ENCODE assay signal across 14 cellular contexts in the genomic region with DNA sequence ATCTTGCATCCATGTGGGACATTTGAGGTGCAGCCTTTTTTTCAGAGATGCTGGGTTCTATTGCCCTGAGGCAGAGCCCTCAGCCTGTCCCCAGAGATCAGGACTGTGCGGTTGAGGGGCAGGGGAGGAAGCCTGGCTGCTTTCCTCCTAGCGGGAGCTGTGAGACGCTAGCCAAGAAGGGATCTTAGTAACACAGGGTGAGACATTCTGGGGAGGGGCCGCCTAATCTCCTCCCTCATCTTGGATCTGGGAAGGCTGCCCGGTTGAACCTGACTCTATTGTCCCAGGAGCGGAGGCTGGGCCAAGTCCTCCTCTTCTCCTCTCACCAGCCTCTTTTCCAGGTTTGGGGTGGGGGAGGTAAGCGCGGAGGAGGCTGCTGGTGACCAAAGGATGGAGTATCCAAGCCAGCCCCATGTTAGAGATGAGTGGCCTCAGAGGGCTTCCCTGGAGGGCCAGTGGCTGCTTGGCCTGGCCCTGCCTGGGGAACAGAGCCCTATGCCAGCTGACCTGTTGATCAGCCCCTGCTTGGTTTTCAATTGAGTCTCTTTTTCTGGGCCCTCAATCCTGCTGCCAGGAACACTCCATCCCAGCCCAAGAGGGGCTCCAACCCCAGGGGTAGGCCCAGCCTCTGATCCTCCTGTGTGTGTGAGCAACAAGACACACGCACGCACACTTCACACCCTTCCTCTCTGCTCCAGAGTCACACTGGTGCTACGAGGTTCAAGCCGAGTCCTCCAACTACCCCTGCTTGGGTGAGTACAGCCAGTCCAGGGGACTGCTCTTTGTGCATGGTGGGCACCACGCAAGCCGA. TPM values are rescaled to one million over a fixed set of nuclear protein-coding genes. Genes with fewer than 3 reads are reported as not detected.
DNase-seq lines count a peak whose midpoint lies in the region.
"Had no signal": no experiment of that assay in that cellular context is flagged by ENCODE, and none has a peak within 500 bp of the region (broad histone marks: within the 10 kb centered on the region; RNA-seq: fewer than 3 reads in every experiment).

No MANE protein-coding gene starts in this region.

- no peaks in the 10 kb centered on the region for H3K36me3 ChIP-seq in MG63

- peak; percentile 94 for DNase-seq in AG20443 (ENCODE audit: low spot score)
- DNase-seq in MG63, result peak; percentile 92
- DNase-seq in dedifferentiated amniotic fluid mesenchymal stem cell (ENCODE audit: extremely low spot score), result peak; percentile 37
- DNase-seq in midbrain (lab: John Stamatoyannopoulos, UW), result peak; percentile 40
- DNase-seq in NCI-H1048 (lab: John Stamatoyannopoulos, UW), result no peak
- DNase-seq in stimulated activated CD4-positive, alpha-beta T cell treated with anti-CD3 and anti-CD28 coated beads, Interleukin-1b, Interleukin-23, amount 100 ng/mL, for 48 hours, result no peak
- no peak for DNase-seq in DMS153 treated with DMSO at 0.1 percent for 48 hours (lab: John Stamatoyannopoulos, UW; ENCODE audit: unreplicated experiment)
- no peak for DNase-seq in iPS-NIHi7 (ENCODE audit: extremely low spot score)
- DNase-seq: activated CD4-positive, alpha-beta memory T cell treated with anti-CD3 and anti-CD28 coated beads for 36 hours; KBM-7; stimulated activated naive CD4-positive, alpha-beta T cell had no signal

- peaks cover under 1% of the 10 kb centered on the region for H3K27me3 ChIP-seq in MG63

- no peaks in the 10 kb centered on the region for H3K9me3 ChIP-seq in MG63
- H3K9me3 ChIP-seq: body of pancreas, Caco-2 had no signal

- H3K4me3 ChIP-seq in MG63, result no peak overlapping the region
- H3K4me3 ChIP-seq: body of pancreas, skin epidermis had no signal

RNA-seq across cellular contexts. Expression of gene CA4, which starts 5.0 kb away (rescaled TPM):
- total RNA-seq in MG63 (2014; rRNA removed; shearing (Covaris generic); ENCODE audit: low replicate concordance), result 1.9 TPM in 1 of 2 replicates, not detected in the other
- total RNA-seq: activated CD4-positive, alpha-beta memory T cell treated with anti-CD3 and anti-CD28 coated beads for 36 hours; Caco-2 had no signal

Comparison
In these comparisons a context has a peak if more than half of its experiments do, and no peak if none do; other contexts are left out.
1. DNase-seq: peak in AG20443 (single experiment), MG63 (single experiment), dedifferentiated amniotic fluid mesenchymal stem cell (single experiment) and midbrain (single experiment); none in NCI-H1048 (single experiment), stimulated activated CD4-positive, alpha-beta T cell treated with anti-CD3 and anti-CD28 coated beads, Interleukin-1b, Interleukin-23, amount 100 ng/mL, for 48 hours (single experiment), DMS153 treated with DMSO at 0.1 percent for 48 hours (single experiment) and iPS-NIHi7 (single experiment).